ENCODE assay signal across 15 cellular contexts in genomic region chr1:184635347-184636155, GRCh38.
DNase-seq lines count a peak whose midpoint lies in the region; ATAC-seq, FAIRE-seq and TF ChIP-seq lines count a peak whose summit lies in the region.
"Had no signal": no experiment of that assay in that cellular context is flagged by ENCODE, and none has a peak within 500 bp of the region (broad histone marks: within the 10 kb centered on the region; RNA-seq: fewer than 3 reads in every experiment).

No MANE protein-coding gene starts in this region.

- H4K5ac ChIP-seq in IMR-90 (ENCODE audit: low read depth, low read length) (no peak overlapping the region), H1 (ENCODE audit: insufficient read length, low read depth, low read length) (no peak overlapping the region)

- in situ Hi-C loops in IMR-90 (cut with MboI; ENCODE audit: low sequenced_read_pairs): no loop called here

- H3K56ac ChIP-seq in IMR-90 (ENCODE audit: extremely low read depth, insufficient read depth, low read length) (no peak overlapping the region), H1 (replicated peaks; ENCODE audit: insufficient read length, low read depth, low read length) (no peak overlapping the region)

- H3K9ac ChIP-seq in IMR-90 (ENCODE audit: low read depth, low read length) (no peak overlapping the region), H1 (replicated peaks in 1 of 4; ENCODE audit: extremely low read depth in 1 of 4, low read depth in 3 of 4, low read length in 3 of 4) (no peak overlapping the region)

- H4K91ac ChIP-seq in IMR-90 (ENCODE audit: insufficient read depth, low read depth, low read length) (no peak overlapping the region), H1 (replicated peaks; ENCODE audit: insufficient read length, low read length) (no peak overlapping the region)

- H2BK120ac ChIP-seq in IMR-90 (ENCODE audit: low read depth, low read length) (no peak overlapping the region), H1 (replicated peaks; ENCODE audit: low read depth, low read length) (no peak overlapping the region)

- H2BK5ac ChIP-seq in IMR-90 (ENCODE audit: low read depth, low read length, poor library complexity, severe bottlenecking) (no peak overlapping the region), H1 (ENCODE audit: low read depth, low read length) (no peak overlapping the region)

- H2BK20ac ChIP-seq in IMR-90 (ENCODE audit: low read depth, low read length) (no peak overlapping the region), H1 (ENCODE audit: low read length) (no peak overlapping the region)

- FAIRE-seq in H1 (lab: Jason Lieb, UNC): no peak
- FAIRE-seq: islet of Langerhans had no signal

- H3K9me3 ChIP-seq in IMR-90 (ENCODE audit: control insufficient read depth, insufficient read depth, low read length) (no peaks in the 10 kb centered on the region), H1 (ENCODE audit: insufficient read depth in 2 of 2, low read depth in 1 of 2, low read length in 1 of 2) (no peaks in the 10 kb centered on the region)

- no CpG with 5 or more reads among the region's 7 CpGs for WGBS in IMR-90 (ENCODE audit: extremely low coverage in 2 of 2, insufficient read length in 1 of 2), 2 experiments
- 87% methylated on average over 7 of the region's 7 CpGs; no CpG with 5 or more reads in 1 of the 2 experiments for WGBS in H1 (ENCODE audit: extremely low coverage in 1 of 2, insufficient coverage in 1 of 2, insufficient read length in 1 of 2, insufficient replicate concordance in 2 of 2, low coverage in 1 of 2, low lambda C conversion rate in 2 of 2, missing lambda C conversion rate in 1 of 2), 2 experiments

- H3K18ac ChIP-seq in IMR-90 (ENCODE audit: low read depth, low read length) (no peak overlapping the region), H1 (ENCODE audit: extremely low read depth, low read length) (no peak overlapping the region)

- H3K4ac ChIP-seq in IMR-90 (ENCODE audit: low read depth, low read length) (no peak overlapping the region), H1 (replicated peaks; ENCODE audit: insufficient read length, low read depth, low read length) (no peak overlapping the region)

- no peak for TF ChIP-seq RAD21 in IMR-90 (IDR thresholded peaks at IDR 0.05; ENCODE audit: low read length)
- no peak for TF ChIP-seq RAD21 in H1 (IDR thresholded peaks at IDR 0.05 in 1 of 2, conservative IDR thresholded peaks at IDR 0.05 in 1 of 2; ENCODE audit: low read depth in 2 of 2, low read length in 2 of 2)

- ATAC-seq in IMR-90 (ENCODE audit: low read depth): no peak; the same call in 1 of the 2 replicates
- ATAC-seq in HG03460 (IDR thresholded peaks at IDR 0.05; ENCODE audit: unreplicated experiment): no peak

- H3K36me3 ChIP-seq in IMR-90 (ENCODE audit: control insufficient read depth, insufficient read depth, low read length) (no peaks in the 10 kb centered on the region), H1 (ENCODE audit: control insufficient read depth in 2 of 4, insufficient read depth in 4 of 4, low read length in 3 of 4) (no peaks in the 10 kb centered on the region)

- H2AK5ac ChIP-seq in IMR-90 (ENCODE audit: low read depth, low read length): no peak overlapping the region
- H2AK5ac ChIP-seq in H1 (ENCODE audit: low read depth, low read length): no peak overlapping the region

- H3K79me1 ChIP-seq in IMR-90 (ENCODE audit: low read depth in 1 of 2, low read length in 2 of 2) (no peaks in the 10 kb centered on the region), H1 (ENCODE audit: low read depth, low read length) (no peaks in the 10 kb centered on the region)

- BruUV-seq in IMR-90 (replicated peaks; lab: Mats Ljungman, UMichigan): no TSS peak

- H3K4me2 ChIP-seq in IMR-90 (ENCODE audit: low read depth, low read length) (no peak overlapping the region), H1 (ENCODE audit: insufficient read depth in 1 of 2, low read depth in 2 of 2, low read length in 2 of 2) (no peak overlapping the region)

- no peaks in the 10 kb centered on the region for H3K79me2 ChIP-seq in H1 (ENCODE audit: control insufficient read depth in 1 of 2, insufficient read depth in 2 of 2, low read length in 2 of 2)

- H3K9me1 ChIP-seq in IMR-90 (ENCODE audit: insufficient read depth, low read length): no peaks in the 10 kb centered on the region

- H3K27me3 ChIP-seq in IMR-90 (ENCODE audit: control insufficient read depth, insufficient read depth, low read length): peaks cover 3% of the 10 kb centered on the region; the same call in 1 of the 2 replicates
- no peaks in the 10 kb centered on the region for H3K27me3 ChIP-seq in H1 (replicated peaks in 1 of 4; ENCODE audit: control insufficient read depth in 3 of 4, extremely low read depth in 1 of 4, insufficient read depth in 3 of 4, low read length in 3 of 4)

- H3K4me1 ChIP-seq in IMR-90 (ENCODE audit: control insufficient read depth, insufficient read depth, low read length): no peaks in the 10 kb centered on the region
- H3K4me1 ChIP-seq in H1 (replicated peaks in 1 of 4; ENCODE audit: control insufficient read depth in 3 of 4, insufficient read depth in 4 of 4, low read length in 3 of 4): no peaks in the 10 kb centered on the region

- H4K8ac ChIP-seq in IMR-90 (ENCODE audit: low read depth in 2 of 2, low read length in 2 of 2) (no peak overlapping the region), H1 (ENCODE audit: extremely low read depth, insufficient read depth, low read length) (peak overlapping the region; percentile 6; the same call in 1 of the 2 replicates)

- no peak for TF ChIP-seq EP300 in H1 (IDR thresholded peaks at IDR 0.05; ENCODE audit: borderline replicate concordance in 1 of 2, low read depth in 2 of 2, low read length in 2 of 2)

- intact Hi-C loops in IMR-90 (cut with micrococcal nuclease): no loop called here

- H2AFZ ChIP-seq in IMR-90 (replicated peaks; ENCODE audit: low read length, poor library complexity) (no peak overlapping the region), H1 (ENCODE audit: low read length) (no peak overlapping the region)

- H3K23ac ChIP-seq in IMR-90 (ENCODE audit: low read depth, low read length) (no peak overlapping the region), H1 (ENCODE audit: insufficient read length) (no peak overlapping the region)

- dilution Hi-C loops in IMR-90 (cut with HindIII; ENCODE audit: low sequenced_read_pairs, unreplicated experiment): no loop called here

- no peak overlapping the region for H2BK12ac ChIP-seq in H1 (ENCODE audit: low read depth, low read length)

- H4K20me1 ChIP-seq in IMR-90 (ENCODE audit: insufficient read depth, low read length) (no peaks in the 10 kb centered on the region), H1 (replicated peaks in 1 of 2; ENCODE audit: control insufficient read depth in 1 of 2, insufficient read depth in 2 of 2, low read length in 2 of 2) (peaks cover 0 to 3% of the 10 kb centered on the region in 2 experiments)

- TF ChIP-seq CTCF in IMR-90 (conservative IDR thresholded peaks at IDR 0.05; ENCODE audit: low read depth, low read length): no peak
- TF ChIP-seq CTCF in H1 (IDR thresholded peaks at IDR 0.05; ENCODE audit: control extremely low read depth in 1 of 3, insufficient read depth in 1 of 3, low read depth in 1 of 3, low read length in 3 of 3): no peak

- no peak overlapping the region for H2AK9ac ChIP-seq in IMR-90 (replicated peaks; ENCODE audit: low read depth, low read length, poor library complexity)

- H3K4me3 ChIP-seq in IMR-90 (ENCODE audit: insufficient read depth, low read depth, low read length) (no peak overlapping the region), H1 (ENCODE audit: extremely low read depth in 1 of 4, insufficient read depth in 2 of 4, low read depth in 3 of 4, low read length in 4 of 4) (no peak overlapping the region)
- H3K4me3 ChIP-seq: coronary artery had no signal

- H3K14ac ChIP-seq in IMR-90 (replicated peaks; ENCODE audit: low read depth, low read length) (no peak overlapping the region), H1 (ENCODE audit: insufficient read length) (no peak overlapping the region)

- H2BK15ac ChIP-seq in IMR-90 (ENCODE audit: low read depth, low read length): no peak overlapping the region
- H2BK15ac ChIP-seq in H1 (ENCODE audit: low read length): no peak overlapping the region

- DNase-seq in A172 (ENCODE audit: low spot score) (peak; percentile 11), IMR-90 (peak; percentile 22), H1 (ENCODE audit: low read depth in 1 of 2, low spot score in 2 of 2) (no peak), islet precursor cell (peak; percentile 76), globus pallidus (ENCODE audit: low spot score) (no peak), NCI-H128 (lab: John Stamatoyannopoulos, UW; ENCODE audit: unreplicated experiment) (no peak), OCI-M2 (lab: John Stamatoyannopoulos, UW; ENCODE audit: unreplicated experiment) (no peak)
- DNase-seq: activated CD4-positive, alpha-beta T cell treated with anti-CD3 and anti-CD28 coated beads, Interleukin-2, amount 50 U/mL, for 1 hour; aorta; CD4-positive, alpha-beta T cell; NCI-H2029; OCI-M1 had no signal

- POLR2A ChIA-PET in IMR-90 (lab: Charles Lee; ENCODE audit: unreplicated experiment): no interaction called here
- POLR2A ChIA-PET in H1 (lab: Charles Lee; ENCODE audit: partially characterized antibody): no interaction called here

- no peak overlapping the region for H3K27ac ChIP-seq in IMR-90 (ENCODE audit: insufficient read depth, low read length)
- H3K27ac ChIP-seq in H1 (ENCODE audit: low read depth, low read length): no peak overlapping the region

- CTCF ChIA-PET in IMR-90 (lab: Yijun Ruan, JAX): no interaction called here
- CTCF ChIA-PET in H1 (lab: Charles Lee; ENCODE audit: partially characterized antibody): interaction anchor here (0.6 kb wide), 1 partner anchor 412 kb away, joined by 4 read pairs; no protein-coding TSS in a partner anchor

- no peaks in the 10 kb centered on the region for H3K23me2 ChIP-seq in H1 (ENCODE audit: low read depth, low read length)

- TF ChIP-seq POLR2A in IMR-90 (IDR thresholded peaks at IDR 0.05; ENCODE audit: low read depth, low read length) (no peak), H1 (IDR thresholded peaks at IDR 0.05; ENCODE audit: control extremely low read depth in 1 of 2, low read depth in 2 of 2, low read length in 2 of 2) (no peak)

TF ChIP-seq in IMR-90, 13 proteins besides CTCF, POLR2A, EP300 and RAD21 (continues in another document):
- TF ChIP-seq SMC3 (IDR thresholded peaks at IDR 0.05; ENCODE audit: low read depth, low read length) (no peak), CEBPB (IDR thresholded peaks at IDR 0.05; ENCODE audit: low read depth, low read length) (no peak), RFX5 (IDR thresholded peaks at IDR 0.05; ENCODE audit: low read depth, low read length) (no peak), MXI1 (IDR thresholded peaks at IDR 0.05; ENCODE audit: borderline replicate concordance, low read depth, low read length) (no peak), CHD1 (IDR thresholded peaks at IDR 0.05; ENCODE audit: low read depth, low read length) (no peak)

TF ChIP-seq in H1, 55 proteins besides CTCF, POLR2A, EP300 and RAD21 (continues in another document):
- TF ChIP-seq E2F6 (IDR thresholded peaks at IDR 0.05) (no peak), CBX5 (IDR thresholded peaks at IDR 0.05; ENCODE audit: low read depth, low read length) (no peak), CHD2 (IDR thresholded peaks at IDR 0.05; ENCODE audit: low read length) (no peak)

Comparison
In these comparisons a context has a peak if more than half of its experiments do, and no peak if none do; other contexts are left out.
1. DNase-seq: peak in A172 (single experiment), IMR-90 (single experiment) and islet precursor cell (single experiment); none in H1 (0 of 2), globus pallidus (single experiment), NCI-H128 (single experiment) and OCI-M2 (single experiment).